13 cellular contexts compared by ENCODE assay signal in the genomic region with DNA sequence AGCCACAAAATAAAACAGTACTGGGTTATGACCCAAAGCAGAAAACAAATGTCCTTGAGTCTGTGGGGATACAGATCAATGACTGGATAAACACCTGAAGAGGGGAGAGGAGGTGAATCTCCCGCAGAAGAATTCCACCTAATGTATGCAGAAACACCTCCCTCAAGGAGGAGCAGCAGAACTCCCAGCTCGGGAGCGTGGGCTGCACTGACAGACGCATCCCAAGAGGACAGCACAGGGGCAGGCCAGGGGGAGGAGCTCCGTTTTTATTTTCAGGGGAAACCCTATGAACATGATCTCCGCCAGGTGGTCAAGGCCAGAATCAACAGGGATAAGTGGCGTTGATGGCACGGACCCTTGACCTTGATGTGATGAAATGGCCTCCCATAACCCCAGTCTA. TPM values are rescaled to one million over a fixed set of nuclear protein-coding genes. Genes with fewer than 3 reads are reported as not detected.
DNase-seq lines count a peak whose midpoint lies in the region; ATAC-seq and TF ChIP-seq lines count a peak whose summit lies in the region.
"Had no signal": no experiment of that assay in that cellular context is flagged by ENCODE, and none has a peak within 500 bp of the region (broad histone marks: within the 10 kb centered on the region; RNA-seq: fewer than 3 reads in every experiment).

No MANE protein-coding gene starts in this region.

- H3K27ac ChIP-seq in testis: no peak overlapping the region
- no peak overlapping the region for H3K27ac ChIP-seq in left lung

- intact Hi-C loops in left ventricle myocardium superior (cut with micrococcal nuclease) (no loop called here), testis (cut with DNase I; ENCODE audit: low total_unique reads) (no loop called here), left lung (cut with DNase I) (no loop called here)

- 47 to 57% methylated on average over 8 of the region's 8 CpGs for WGBS in testis, 2 donors

- no peak for TF ChIP-seq POLR2A in testis (IDR thresholded peaks at IDR 0.05)

- H3K27me3 Mint-ChIP-seq in T-helper 17 cell (no peaks in the 10 kb centered on the region), osteocyte (ENCODE audit: unreplicated experiment) (no peaks in the 10 kb centered on the region)

- H3K9me3 ChIP-seq in T-helper 17 cell (ENCODE audit: control insufficient read depth, low read length, poor library complexity, severe bottlenecking): no peaks in the 10 kb centered on the region
- H3K9me3 ChIP-seq in testis: no peaks in the 10 kb centered on the region
- no peaks in the 10 kb centered on the region for H3K9me3 ChIP-seq in left lung

- H3K9me3 Mint-ChIP-seq in osteocyte (ENCODE audit: unreplicated experiment): no peaks in the 10 kb centered on the region
- H3K9me3 Mint-ChIP-seq: IgD-negative memory B cell had no signal

- peaks cover 40% of the 10 kb centered on the region for H3K4me1 Mint-ChIP-seq in T-helper 17 cell
- H3K4me1 Mint-ChIP-seq in osteocyte (ENCODE audit: unreplicated experiment): peaks cover 20% of the 10 kb centered on the region

- no peak for TF ChIP-seq CTCF in osteocyte (IDR thresholded peaks at IDR 0.05)
- TF ChIP-seq CTCF in testis (IDR thresholded peaks at IDR 0.05): no peak
- TF ChIP-seq CTCF in left lung (IDR thresholded peaks at IDR 0.05): no peak

- ATAC-seq in T-helper 17 cell: no peak
- peak; percentile 48 for ATAC-seq in left ventricle myocardium superior
- no peak for ATAC-seq in left lung
- ATAC-seq in GM18870 (IDR thresholded peaks at IDR 0.05; ENCODE audit: unreplicated experiment): no peak
- ATAC-seq in HG02970 (IDR thresholded peaks at IDR 0.05; ENCODE audit: low FRiP score, unreplicated experiment): no peak

- DNase-seq in D341Med (ENCODE audit: low spot score) (peak; percentile 9), T-helper 17 cell (no peak), left ventricle myocardium superior (no peak), osteocyte (ENCODE audit: extremely low spot score, unreplicated experiment) (peak; percentile 60), testis (no peak), left lung (no peak)
- DNase-seq: midbrain, OCI-M1, posterior cingulate gyrus had no signal

- H3K4me3 Mint-ChIP-seq in T-helper 17 cell (no peak overlapping the region), osteocyte (ENCODE audit: unreplicated experiment) (no peak overlapping the region)
- H3K4me3 Mint-ChIP-seq: IgD-negative memory B cell had no signal

- no peaks in the 10 kb centered on the region for H3K27me3 ChIP-seq in testis
- H3K27me3 ChIP-seq in left lung: peaks cover 0 to 4% of the 10 kb centered on the region in 2 donors
- H3K27me3 ChIP-seq: dorsolateral prefrontal cortex had no signal

- H3K4me1 ChIP-seq in testis (peaks cover 9% of the 10 kb centered on the region), left lung (peaks cover 0 to 22% of the 10 kb centered on the region in 2 donors)

- no peaks in the 10 kb centered on the region for H3K36me3 ChIP-seq in testis (ENCODE audit: low read depth, missing control alignments)
- H3K36me3 ChIP-seq in left lung: no peaks in the 10 kb centered on the region

- H3K4me3 ChIP-seq in testis (no peak overlapping the region), left lung (no peak overlapping the region)
- H3K4me3 ChIP-seq: dorsolateral prefrontal cortex had no signal

- peak overlapping the region; percentile 100 for H3K27ac Mint-ChIP-seq in T-helper 17 cell
- no peak overlapping the region for H3K27ac Mint-ChIP-seq in osteocyte (ENCODE audit: unreplicated experiment)

- H3K36me3 Mint-ChIP-seq in T-helper 17 cell (ENCODE audit: low read depth) (no peaks in the 10 kb centered on the region), osteocyte (ENCODE audit: unreplicated experiment) (no peaks in the 10 kb centered on the region)
- H3K36me3 Mint-ChIP-seq: IgD-negative memory B cell had no signal

RNA-seq across cellular contexts. Expression of a gene that starts 41.8 kb away (rescaled TPM):
- total RNA-seq in T-helper 17 cell (100 to 1,000 TPM; 516 to 530 TPM), left ventricle myocardium superior (211 TPM), osteocyte (115 and 116 TPM in 2 replicates), testis (100 to 1,000 TPM; 106 to 126 TPM), left lung (100 to 1,000 TPM; 146 to 176 TPM)
- 166 TPM for polyA plus RNA-seq in testis (ENCODE audit: insufficient read depth, low read depth, low replicate concordance)

Comparison
In these comparisons a context has a peak if more than half of its experiments do, and no peak if none do; other contexts are left out.
1. DNase-seq: peak in D341Med (single experiment) and osteocyte (single experiment); none in T-helper 17 cell (0 of 3), left ventricle myocardium superior (single experiment), testis (single experiment) and left lung (0 of 2).